19 cellular contexts compared by ENCODE assay signal in the genomic region with DNA sequence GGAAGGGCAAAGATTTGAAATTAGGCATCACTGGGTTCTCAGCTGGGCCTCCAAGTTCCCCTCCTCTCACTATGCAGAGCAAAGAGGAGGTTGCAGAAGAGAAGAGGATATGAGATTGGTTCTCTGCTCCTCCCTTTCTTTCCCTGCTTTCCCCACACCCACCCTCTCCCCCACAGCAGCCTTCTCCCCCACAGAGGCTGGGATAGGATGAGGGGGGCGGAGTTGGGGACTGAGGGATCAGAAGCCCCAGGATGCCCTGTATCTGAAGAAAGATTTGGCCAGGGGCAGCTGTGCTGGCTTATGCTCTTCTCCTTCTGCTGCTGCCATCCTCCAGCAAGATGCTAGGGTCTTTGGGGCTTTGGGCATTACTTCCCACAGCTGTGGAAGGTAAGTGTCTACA. TPM values are rescaled to one million over a fixed set of nuclear protein-coding genes. Genes with fewer than 3 reads are reported as not detected.
"Had no signal": no experiment of that assay in that cellular context is flagged by ENCODE, and none has a peak within 500 bp of the region (broad histone marks: within the 10 kb centered on the region; RNA-seq: fewer than 3 reads in every experiment).

TSS of gene AMHR2 (plus strand) at position 259 of the 400 bp plus-strand sequence. CDS start at position 339, 80 bp downstream.

- H3K36me3 ChIP-seq: stomach had no signal

- DNase-seq: activated CD4-positive, alpha-beta T cell treated with anti-CD3 and anti-CD28 coated beads for 1 hour; activated CD4-positive, alpha-beta T cell treated with anti-CD3 and anti-CD28 coated beads, Interleukin-2, amount 50 U/mL, for 48 hours; activated CD8-positive, alpha-beta memory T cell treated with anti-CD3 and anti-CD28 coated beads, Interleukin-2, amount 50 U/mL, for 48 hours; activated naive CD4-positive, alpha-beta T cell treated with Interleukin-2 at 50 U/mL for 16 hours; central memory CD4-positive, alpha-beta T cell; effector memory CD4-positive, alpha-beta T cell; erythroblast; hippocampal formation; kidney glomerular epithelial cell; midbrain; naive B cell; occipital lobe; stimulated activated CD4-positive, alpha-beta T cell treated with anti-CD3 and anti-CD28 coated beads, Interleukin-2, amount 100 ng/mL, for 48 hours; stimulated activated CD8-positive, alpha-beta memory T cell treated with anti-CD3 and anti-CD28 coated beads, Interleukin-4, amount 100 ng/mL, for 48 hours; stomach; SW 1271 had no signal

- H3K27ac Mint-ChIP-seq: T-helper 2 cell treated with Interferon-gamma antibody and Interleukin-4, amounts not matched to agents 5 μg/mL and 100 μg/mL, for 36 hours had no signal

- H3K27me3 ChIP-seq: stomach had no signal

- H3K9me3 Mint-ChIP-seq: naive B cell; T-helper 2 cell treated with Interferon-gamma antibody and Interleukin-4, amounts not matched to agents 5 μg/mL and 100 μg/mL, for 36 hours had no signal

- H3K27me3 Mint-ChIP-seq: naive B cell had no signal

- H3K9me3 ChIP-seq: stomach had no signal

- H3K4me3 ChIP-seq: coronary artery, stomach had no signal

- H3K27ac ChIP-seq: coronary artery, stomach had no signal

- H3K4me3 Mint-ChIP-seq: naive B cell; T-helper 2 cell treated with Interferon-gamma antibody and Interleukin-4, amounts not matched to agents 5 μg/mL and 100 μg/mL, for 36 hours had no signal

- H3K36me3 Mint-ChIP-seq: naive B cell had no signal

RNA-seq across cellular contexts. Expression of gene AMHR2, which starts in this region (rescaled TPM):
- total RNA-seq: occipital lobe, pulmonary artery endothelial cell, stomach had no signal
